ENCODE assay signal across 21 cellular contexts in genomic region chr7:118298771-118299170, GRCh38.
"Had no signal": no experiment of that assay in that cellular context is flagged by ENCODE, and none has a peak within 500 bp of the region (broad histone marks: within the 10 kb centered on the region; RNA-seq: fewer than 3 reads in every experiment).

No MANE protein-coding gene starts in this region.

- H3K36me3 ChIP-seq: MG63 had no signal

- H3K27ac Mint-ChIP-seq: T-cell; T-helper 1 cell treated with Interleukin-12 subunit alpha and Interleukin-12 subunit beta and Interleukin-4 antibody, amounts not matched to agents 30 μg/mL and 1 μg/mL, for 36 hours had no signal

- H3K9me3 ChIP-seq: MG63, SK-N-SH had no signal

- H3K4me2 ChIP-seq: SK-N-SH had no signal

- H3K9ac ChIP-seq: SK-N-SH had no signal

- H3K4me1 Mint-ChIP-seq: T-cell had no signal

- H3K36me3 Mint-ChIP-seq: T-cell had no signal

- H3K4me3 ChIP-seq: MG63 had no signal

- H3K4me3 Mint-ChIP-seq: T-cell; T-helper 1 cell treated with Interleukin-12 subunit alpha and Interleukin-12 subunit beta and Interleukin-4 antibody, amounts not matched to agents 30 μg/mL and 1 μg/mL, for 36 hours had no signal

- H3K9me3 Mint-ChIP-seq: T-cell had no signal

- DNase-seq: KBM-7, MG63, NCI-H1048, NCI-H1105, NCI-H1417, NCI-H1436 treated with DMSO at 0.1 percent for 48 hours, NCI-H1694, NCI-H187 treated with DMSO at 0.1 percent for 48 hours, NCI-H2029 treated with DMSO at 0.1 percent for 48 hours, NCI-H2171 treated with DMSO at 0.1 percent for 48 hours, NCI-H345, NCI-H446 treated with DMSO at 0.1 percent for 48 hours, NCI-H510A treated with DMSO at 0.1 percent for 48 hours, NCI-H526, OCI-M1, SHP77, SK-N-SH, SW 1271, T-cell had no signal

- H3K9me2 ChIP-seq: SK-N-SH had no signal

- H3K27ac ChIP-seq: RWPE1 had no signal

- H3K27me3 ChIP-seq: MG63 had no signal
